ENCODE assay signal across 8 cellular contexts in the genomic region with DNA sequence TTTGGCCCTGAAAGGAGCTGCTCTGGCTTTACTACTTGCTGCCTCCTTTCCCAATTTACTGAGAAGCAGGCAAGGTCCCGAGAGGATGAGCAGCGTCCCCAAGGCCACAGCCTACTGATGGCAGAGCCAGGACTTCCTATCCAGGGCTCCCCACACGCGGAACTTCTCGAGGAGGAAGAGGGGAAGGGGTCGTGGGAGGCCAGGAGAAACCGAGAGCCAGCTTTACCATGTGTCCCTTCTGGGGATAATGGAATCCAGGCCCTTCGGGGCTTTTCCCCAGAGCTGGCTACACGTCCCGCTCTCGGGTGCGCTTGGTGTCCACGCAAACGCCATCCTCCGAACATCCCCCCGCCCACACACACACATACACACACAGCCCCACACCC. TPM values are rescaled to one million over a fixed set of nuclear protein-coding genes. Genes with fewer than 3 reads are reported as not detected.
DNase-seq lines count a peak whose midpoint lies in the region; ATAC-seq and TF ChIP-seq lines count a peak whose summit lies in the region.

No MANE protein-coding gene starts in this region.

- no peaks in the 10 kb centered on the region for H3K9me2 ChIP-seq in OCI-LY1 (ENCODE audit: low read depth, low read length)

- no peak overlapping the region for H2AFZ ChIP-seq in OCI-LY1 (ENCODE audit: low read length)

- H3K27ac Mint-ChIP-seq in nephron = peak overlapping the region; percentile 84 to 97 (median 88)

- H3K27me3 ChIP-seq in BE2C = no peaks in the 10 kb centered on the region
- no peaks in the 10 kb centered on the region; the same call in 1 of the 2 replicates for H3K27me3 ChIP-seq in OCI-LY1 (ENCODE audit: insufficient read depth, low read length)
- peaks cover 46% of the 10 kb centered on the region for H3K27me3 ChIP-seq in ectodermal cell (ENCODE audit: control insufficient read depth, insufficient read depth, low read length, poor library complexity, severe bottlenecking)

- no peak overlapping the region for H3K9ac ChIP-seq in OCI-LY1 (ENCODE audit: low read length)

- ATAC-seq in HG02840 (IDR thresholded peaks at IDR 0.05; ENCODE audit: low FRiP score, unreplicated experiment) = no peak
- no peak for ATAC-seq in HG02870 (IDR thresholded peaks at IDR 0.05; ENCODE audit: unreplicated experiment)

- no peaks in the 10 kb centered on the region for H3K36me3 ChIP-seq in BE2C
- no peaks in the 10 kb centered on the region for H3K36me3 ChIP-seq in OCI-LY1 (ENCODE audit: insufficient read depth, low read length)
- no peaks in the 10 kb centered on the region for H3K36me3 ChIP-seq in ectodermal cell (ENCODE audit: control insufficient read depth, insufficient read depth, low read length)

- H3K4me1 ChIP-seq in BE2C (no peaks in the 10 kb centered on the region), OCI-LY1 (ENCODE audit: insufficient read depth, low read length, severe bottlenecking) (no peaks in the 10 kb centered on the region), ectodermal cell (ENCODE audit: control insufficient read depth, insufficient read depth, low read length) (peaks cover 22% of the 10 kb centered on the region)

- H3K4me3 ChIP-seq in BE2C (ENCODE audit: low read depth, low read length) (peak overlapping the region; percentile 70), OCI-LY1 (ENCODE audit: low read depth, low read length, poor library complexity, severe bottlenecking) (peak overlapping the region; percentile 37), ectodermal cell (ENCODE audit: insufficient read depth, low read depth, low read length) (peak overlapping the region; percentile 64)

- H3K4me2 ChIP-seq in OCI-LY1 (ENCODE audit: low read length) = peak overlapping the region; percentile 63

- no peak overlapping the region for H3K27ac ChIP-seq in OCI-LY1 (ENCODE audit: low read depth, low read length, poor library complexity, severe bottlenecking)
- H3K27ac ChIP-seq in ectodermal cell (ENCODE audit: insufficient read depth, low read depth, low read length, poor library complexity, severe bottlenecking) = peak overlapping the region; percentile 44

- H4K20me1 ChIP-seq in OCI-LY1 (ENCODE audit: insufficient read depth, low read length) = no peaks in the 10 kb centered on the region

- no peaks in the 10 kb centered on the region for H3F3A ChIP-seq in OCI-LY1 (ENCODE audit: insufficient read depth, low read length)

- H3K36me3 Mint-ChIP-seq in nephron (ENCODE audit: low read depth) = no peaks in the 10 kb centered on the region

- no peak for TF ChIP-seq CTCF in BE2C (IDR thresholded peaks at IDR 0.05; ENCODE audit: low read depth, low read length)
- TF ChIP-seq CTCF in OCI-LY1 (IDR thresholded peaks at IDR 0.05; ENCODE audit: low read length) = no peak
- no peak for TF ChIP-seq CTCF in nephron (IDR thresholded peaks at IDR 0.05; ENCODE audit: unreplicated experiment in 3 of 3)

- H3K9me3 Mint-ChIP-seq in nephron = no peaks in the 10 kb centered on the region

- no peaks in the 10 kb centered on the region for H3K9me3 ChIP-seq in BE2C
- no peaks in the 10 kb centered on the region for H3K9me3 ChIP-seq in OCI-LY1 (ENCODE audit: low read length)
- no peaks in the 10 kb centered on the region for H3K9me3 ChIP-seq in ectodermal cell (ENCODE audit: control insufficient read depth, low read length)

- DNase-seq in BE2C (no peak), DMS114 treated with DMSO at 0.1 percent for 48 hours (lab: John Stamatoyannopoulos, UW; ENCODE audit: unreplicated experiment) (no peak), NCI-H1436 (lab: John Stamatoyannopoulos, UW) (no peak)

- WGBS in ectodermal cell, 2 experiments = 8 to 10% methylated on average over 16 of the region's 16 CpGs

- H3K79me2 ChIP-seq in OCI-LY1 (ENCODE audit: insufficient read depth, low read length) = no peaks in the 10 kb centered on the region

- H3K27me3 Mint-ChIP-seq in nephron (ENCODE audit: low read depth) = peaks cover 27% of the 10 kb centered on the region

- H3K4me1 Mint-ChIP-seq in nephron = peaks cover 32% of the 10 kb centered on the region

- H3K4me3 Mint-ChIP-seq in nephron = peak overlapping the region; percentile 88 to 94 (median 93)

RNA-seq across cellular contexts. Expression of a gene that starts 4.3 kb away (rescaled TPM):
- 0.99 TPM for polyA plus RNA-seq in BE2C (2012; ENCODE audit: insufficient read depth, insufficient read length, low read depth)
- 90.1 TPM for polyA plus RNA-seq in ectodermal cell (2013, experiment 1 of 4)
- 85.7 TPM for polyA plus RNA-seq in ectodermal cell (2013, experiment 2 of 4)
- polyA plus RNA-seq in ectodermal cell (2013, experiment 3 of 4) = 62.9 TPM
- 55.3 TPM for polyA plus RNA-seq in ectodermal cell (2013, experiment 4 of 4)
